Comparison of ENCODE assay signal across 25 cellular contexts in the genomic region with DNA sequence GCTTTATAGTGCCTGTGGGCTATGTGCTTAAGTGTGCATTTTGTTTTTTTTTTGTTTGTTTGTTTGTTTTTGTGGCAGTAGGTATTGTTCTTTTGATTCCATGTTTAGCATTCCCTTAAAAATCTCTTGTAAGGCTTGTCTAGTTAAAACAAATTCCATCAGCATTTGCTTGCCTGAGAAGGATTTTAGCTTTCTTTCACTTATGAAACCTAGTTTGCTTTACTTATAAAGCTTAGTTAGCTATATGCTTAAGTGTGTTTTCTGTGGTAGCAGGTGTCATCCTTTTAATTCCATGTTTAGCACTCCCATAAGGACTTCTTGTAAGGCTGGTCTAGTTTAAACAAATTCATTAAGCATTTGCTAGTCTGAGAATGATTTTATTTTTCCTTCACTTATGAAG.
"Had no signal": no experiment of that assay in that cellular context is flagged by ENCODE, and none has a peak within 500 bp of the region (broad histone marks: within the 10 kb centered on the region; RNA-seq: fewer than 3 reads in every experiment).

No MANE protein-coding gene starts in this region.

- FAIRE-seq: urothelium cell line had no signal

- H3K27ac ChIP-seq: stomach, suprapubic skin, testis, thoracic aorta, thyroid gland, tibial artery, tibial nerve, transverse colon, upper lobe of left lung, upper lobe of right lung, uterus, vagina had no signal

- H3K36me3 ChIP-seq: stomach, suprapubic skin, thoracic aorta, thyroid gland, tibial artery, transverse colon, upper lobe of left lung, upper lobe of right lung, uterus, vagina had no signal

- H3K9me3 ChIP-seq: testis, thoracic aorta, thyroid gland, transverse colon, upper lobe of right lung, vagina had no signal

- H3K4me3 ChIP-seq: stomach, suprapubic skin, testis, thoracic aorta, thyroid gland, tibial artery, tibial nerve, transverse colon, upper lobe of left lung, upper lobe of right lung, uterus, vagina had no signal

- H3K4me1 ChIP-seq: stomach, suprapubic skin, testis, thyroid gland, tibial artery, tibial nerve, transverse colon, upper lobe of left lung, upper lobe of right lung, uterus, vagina had no signal

- DNase-seq: stimulated activated CD4-positive, alpha-beta T cell treated with anti-CD3 and anti-CD28 coated beads, Interleukin-2, amount 100 ng/mL, for 48 hours; stimulated activated CD4-positive, alpha-beta T cell treated with anti-CD3 and anti-CD28 coated beads, Interleukin-4, amount 100 ng/mL, for 1 hour; stimulated activated CD4-positive, alpha-beta T cell treated with anti-CD3 and anti-CD28 coated beads, Interleukin-4, amount 100 ng/mL, for 24 hours; stimulated activated CD4-positive, alpha-beta T cell treated with anti-CD3 and anti-CD28 coated beads, Interleukin-4, amount 100 ng/mL, for 4 hours; stimulated activated CD8-positive, alpha-beta memory T cell treated with anti-CD3 and anti-CD28 coated beads, Interleukin-4, amount 100 ng/mL, for 48 hours; stimulated activated naive B cell treated with anti-CD40 and anti-IgM and Interleukin-4, amounts not matched to agents 10 μg/mL and 1 μg/mL and 100 μg/mL, for 72 hours; stimulated activated naive CD4-positive, alpha-beta T cell; stimulated activated naive CD4-positive, alpha-beta T cell treated with Interleukin-2 at 50 U/mL for 16 hours; stimulated activated naive CD8-positive, alpha-beta T cell treated with anti-CD3 and anti-CD28 coated beads, Interleukin-15, amount 100 ng/mL, for 72 hours; stimulated activated naive CD8-positive, alpha-beta T cell treated with anti-CD3 and anti-CD28 coated beads, Interleukin-15, Interleukin-2, amounts not matched to agents 100 U/mL and 50 U/mL, for 24 hours; stomach; substantia nigra; testis; thyroid gland; tibial artery; transverse colon; trophoblast cell; upper lobe of left lung; upper lobe of right lung; uterus had no signal
